Comparison of ENCODE assay signal across 1 cellular context in the genomic region with DNA sequence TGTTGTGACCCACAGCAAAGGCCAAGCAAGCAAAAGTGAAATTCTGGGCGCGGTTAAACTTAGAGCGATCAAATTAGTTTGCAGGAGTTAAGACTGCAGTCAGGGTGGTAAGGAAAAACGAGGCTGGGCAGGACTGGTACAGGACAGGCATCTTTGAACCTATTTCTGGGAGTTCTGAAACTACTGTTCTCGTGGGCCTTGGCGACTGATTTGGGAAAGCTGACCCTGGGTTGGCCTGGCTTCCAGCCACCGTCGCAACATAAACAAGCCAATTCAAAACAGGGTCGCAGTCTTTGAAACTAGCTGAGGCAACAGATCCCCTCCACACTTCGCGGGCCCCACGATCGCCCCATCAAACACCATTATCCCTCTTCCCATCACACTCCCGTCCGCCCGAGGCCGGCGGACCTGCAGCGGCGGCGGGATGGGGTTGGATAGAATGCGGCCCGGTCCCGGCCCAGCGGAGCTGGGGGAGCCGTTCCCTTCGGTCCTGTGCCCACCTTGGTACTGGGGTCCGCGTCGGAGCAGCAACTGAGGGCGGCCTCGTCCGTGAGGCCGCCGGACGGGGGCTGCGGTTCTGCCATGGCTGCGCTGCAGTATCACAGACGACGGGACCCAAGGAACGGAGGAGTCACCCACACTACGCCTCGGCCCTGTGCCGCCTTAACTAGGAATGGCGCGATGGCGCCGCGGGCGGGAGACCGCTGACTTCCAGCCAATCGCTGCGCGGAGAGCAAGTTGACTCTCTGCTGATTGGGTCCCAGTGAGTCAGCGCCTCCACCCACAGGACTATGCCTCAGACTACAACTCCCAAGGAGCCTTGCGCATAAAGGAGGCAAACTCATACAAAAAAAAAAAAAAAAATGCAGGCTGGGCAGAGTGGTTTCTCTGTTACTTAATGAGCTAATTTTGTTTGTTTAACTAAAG.
TF ChIP-seq lines count a peak whose summit lies in the region.

A gene (minus strand): TSS at position 675 of the 927 bp plus-strand sequence. CDS start 91 bp downstream, at position 584.

TF ChIP-seq in HEK293, 187 proteins besides CTCF, POLR2A, EP300 and RAD21 (continued from another document and continues in another):
- TF ChIP-seq, protein P1, sequence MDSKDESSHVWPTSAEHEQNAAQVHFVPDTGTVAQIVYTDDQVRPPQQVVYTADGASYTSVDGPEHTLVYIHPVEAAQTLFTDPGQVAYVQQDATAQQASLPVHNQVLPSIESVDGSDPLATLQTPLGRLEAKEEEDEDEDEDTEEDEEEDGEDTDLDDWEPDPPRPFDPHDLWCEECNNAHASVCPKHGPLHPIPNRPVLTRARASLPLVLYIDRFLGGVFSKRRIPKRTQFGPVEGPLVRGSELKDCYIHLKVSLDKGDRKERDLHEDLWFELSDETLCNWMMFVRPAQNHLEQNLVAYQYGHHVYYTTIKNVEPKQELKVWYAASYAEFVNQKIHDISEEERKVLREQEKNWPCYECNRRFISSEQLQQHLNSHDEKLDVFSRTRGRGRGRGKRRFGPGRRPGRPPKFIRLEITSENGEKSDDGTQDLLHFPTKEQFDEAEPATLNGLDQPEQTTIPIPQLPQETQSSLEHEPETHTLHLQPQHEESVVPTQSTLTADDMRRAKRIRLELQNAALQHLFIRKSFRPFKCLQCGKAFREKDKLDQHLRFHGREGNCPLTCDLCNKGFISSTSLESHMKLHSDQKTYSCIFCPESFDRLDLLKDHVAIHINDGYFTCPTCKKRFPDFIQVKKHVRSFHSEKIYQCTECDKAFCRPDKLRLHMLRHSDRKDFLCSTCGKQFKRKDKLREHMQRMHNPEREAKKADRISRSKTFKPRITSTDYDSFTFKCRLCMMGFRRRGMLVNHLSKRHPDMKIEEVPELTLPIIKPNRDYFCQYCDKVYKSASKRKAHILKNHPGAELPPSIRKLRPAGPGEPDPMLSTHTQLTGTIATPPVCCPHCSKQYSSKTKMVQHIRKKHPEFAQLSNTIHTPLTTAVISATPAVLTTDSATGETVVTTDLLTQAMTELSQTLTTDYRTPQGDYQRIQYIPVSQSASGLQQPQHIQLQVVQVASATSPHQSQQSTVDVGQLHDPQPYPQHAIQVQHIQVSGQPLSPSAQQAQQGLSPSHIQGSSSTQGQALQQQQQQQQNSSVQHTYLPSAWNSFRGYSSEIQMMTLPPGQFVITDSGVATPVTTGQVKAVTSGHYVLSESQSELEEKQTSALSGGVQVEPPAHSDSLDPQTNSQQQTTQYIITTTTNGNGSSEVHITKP (tag by site-specific recombination; IDR thresholded peaks at IDR 0.05): peak; percentile 7; the same call in 1 of the 2 replicates
- no peak for TF ChIP-seq ZNF837 (tag by site-specific recombination; IDR thresholded peaks at IDR 0.05)
- TF ChIP-seq ZXDB (tag by site-specific recombination; IDR thresholded peaks at IDR 0.05): peak; percentile 44; the same call in 1 of the 2 replicates
- TF ChIP-seq ZNF391 (tag by site-specific recombination; IDR thresholded peaks at IDR 0.05; ENCODE audit: borderline replicate concordance, low read depth): 0 out of 2 replicates have a peak, but pooled peaks have one; percentile 55
- no peak for TF ChIP-seq ZNF223 (tag by site-specific recombination; IDR thresholded peaks at IDR 0.05)
- 0 out of 2 replicates have a peak, but pooled peaks have one; percentile 18 for TF ChIP-seq ZBTB21 (tag by site-specific recombination; IDR thresholded peaks at IDR 0.05)
- TF ChIP-seq, protein P2, sequence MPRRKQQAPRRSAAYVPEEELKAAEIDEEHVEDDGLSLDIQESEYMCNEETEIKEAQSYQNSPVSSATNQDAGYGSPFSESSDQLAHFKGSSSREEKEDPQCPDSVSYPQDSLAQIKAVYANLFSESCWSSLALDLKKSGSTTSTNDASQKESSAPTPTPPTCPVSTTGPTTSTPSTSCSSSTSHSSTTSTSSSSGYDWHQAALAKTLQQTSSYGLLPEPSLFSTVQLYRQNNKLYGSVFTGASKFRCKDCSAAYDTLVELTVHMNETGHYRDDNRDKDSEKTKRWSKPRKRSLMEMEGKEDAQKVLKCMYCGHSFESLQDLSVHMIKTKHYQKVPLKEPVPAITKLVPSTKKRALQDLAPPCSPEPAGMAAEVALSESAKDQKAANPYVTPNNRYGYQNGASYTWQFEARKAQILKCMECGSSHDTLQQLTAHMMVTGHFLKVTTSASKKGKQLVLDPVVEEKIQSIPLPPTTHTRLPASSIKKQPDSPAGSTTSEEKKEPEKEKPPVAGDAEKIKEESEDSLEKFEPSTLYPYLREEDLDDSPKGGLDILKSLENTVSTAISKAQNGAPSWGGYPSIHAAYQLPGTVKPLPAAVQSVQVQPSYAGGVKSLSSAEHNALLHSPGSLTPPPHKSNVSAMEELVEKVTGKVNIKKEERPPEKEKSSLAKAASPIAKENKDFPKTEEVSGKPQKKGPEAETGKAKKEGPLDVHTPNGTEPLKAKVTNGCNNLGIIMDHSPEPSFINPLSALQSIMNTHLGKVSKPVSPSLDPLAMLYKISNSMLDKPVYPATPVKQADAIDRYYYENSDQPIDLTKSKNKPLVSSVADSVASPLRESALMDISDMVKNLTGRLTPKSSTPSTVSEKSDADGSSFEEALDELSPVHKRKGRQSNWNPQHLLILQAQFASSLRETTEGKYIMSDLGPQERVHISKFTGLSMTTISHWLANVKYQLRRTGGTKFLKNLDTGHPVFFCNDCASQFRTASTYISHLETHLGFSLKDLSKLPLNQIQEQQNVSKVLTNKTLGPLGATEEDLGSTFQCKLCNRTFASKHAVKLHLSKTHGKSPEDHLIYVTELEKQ (tag by site-specific recombination; IDR thresholded peaks at IDR 0.05; ENCODE audit: borderline replicate concordance): peak; percentile 46; the same call in 1 of the 2 replicates
- TF ChIP-seq, protein P3, sequence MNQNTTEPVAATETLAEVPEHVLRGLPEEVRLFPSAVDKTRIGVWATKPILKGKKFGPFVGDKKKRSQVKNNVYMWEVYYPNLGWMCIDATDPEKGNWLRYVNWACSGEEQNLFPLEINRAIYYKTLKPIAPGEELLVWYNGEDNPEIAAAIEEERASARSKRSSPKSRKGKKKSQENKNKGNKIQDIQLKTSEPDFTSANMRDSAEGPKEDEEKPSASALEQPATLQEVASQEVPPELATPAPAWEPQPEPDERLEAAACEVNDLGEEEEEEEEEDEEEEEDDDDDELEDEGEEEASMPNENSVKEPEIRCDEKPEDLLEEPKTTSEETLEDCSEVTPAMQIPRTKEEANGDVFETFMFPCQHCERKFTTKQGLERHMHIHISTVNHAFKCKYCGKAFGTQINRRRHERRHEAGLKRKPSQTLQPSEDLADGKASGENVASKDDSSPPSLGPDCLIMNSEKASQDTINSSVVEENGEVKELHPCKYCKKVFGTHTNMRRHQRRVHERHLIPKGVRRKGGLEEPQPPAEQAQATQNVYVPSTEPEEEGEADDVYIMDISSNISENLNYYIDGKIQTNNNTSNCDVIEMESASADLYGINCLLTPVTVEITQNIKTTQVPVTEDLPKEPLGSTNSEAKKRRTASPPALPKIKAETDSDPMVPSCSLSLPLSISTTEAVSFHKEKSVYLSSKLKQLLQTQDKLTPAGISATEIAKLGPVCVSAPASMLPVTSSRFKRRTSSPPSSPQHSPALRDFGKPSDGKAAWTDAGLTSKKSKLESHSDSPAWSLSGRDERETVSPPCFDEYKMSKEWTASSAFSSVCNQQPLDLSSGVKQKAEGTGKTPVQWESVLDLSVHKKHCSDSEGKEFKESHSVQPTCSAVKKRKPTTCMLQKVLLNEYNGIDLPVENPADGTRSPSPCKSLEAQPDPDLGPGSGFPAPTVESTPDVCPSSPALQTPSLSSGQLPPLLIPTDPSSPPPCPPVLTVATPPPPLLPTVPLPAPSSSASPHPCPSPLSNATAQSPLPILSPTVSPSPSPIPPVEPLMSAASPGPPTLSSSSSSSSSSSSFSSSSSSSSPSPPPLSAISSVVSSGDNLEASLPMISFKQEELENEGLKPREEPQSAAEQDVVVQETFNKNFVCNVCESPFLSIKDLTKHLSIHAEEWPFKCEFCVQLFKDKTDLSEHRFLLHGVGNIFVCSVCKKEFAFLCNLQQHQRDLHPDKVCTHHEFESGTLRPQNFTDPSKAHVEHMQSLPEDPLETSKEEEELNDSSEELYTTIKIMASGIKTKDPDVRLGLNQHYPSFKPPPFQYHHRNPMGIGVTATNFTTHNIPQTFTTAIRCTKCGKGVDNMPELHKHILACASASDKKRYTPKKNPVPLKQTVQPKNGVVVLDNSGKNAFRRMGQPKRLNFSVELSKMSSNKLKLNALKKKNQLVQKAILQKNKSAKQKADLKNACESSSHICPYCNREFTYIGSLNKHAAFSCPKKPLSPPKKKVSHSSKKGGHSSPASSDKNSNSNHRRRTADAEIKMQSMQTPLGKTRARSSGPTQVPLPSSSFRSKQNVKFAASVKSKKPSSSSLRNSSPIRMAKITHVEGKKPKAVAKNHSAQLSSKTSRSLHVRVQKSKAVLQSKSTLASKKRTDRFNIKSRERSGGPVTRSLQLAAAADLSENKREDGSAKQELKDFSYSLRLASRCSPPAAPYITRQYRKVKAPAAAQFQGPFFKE (tag by site-specific recombination; IDR thresholded peaks at IDR 0.05; ENCODE audit: borderline replicate concordance): peak; percentile 62; the same call in 1 of the 2 replicates
- no peak for TF ChIP-seq ZNF555 (tag by site-specific recombination; conservative IDR thresholded peaks at IDR 0.05)
- TF ChIP-seq EGR2 (tag by site-specific recombination; IDR thresholded peaks at IDR 0.05; ENCODE audit: low read depth): peak; percentile 94
- peak; percentile 49; the same call in 1 of the 2 replicates for TF ChIP-seq KLF1 (tag by site-specific recombination; IDR thresholded peaks at IDR 0.05)
- TF ChIP-seq, protein P4, sequence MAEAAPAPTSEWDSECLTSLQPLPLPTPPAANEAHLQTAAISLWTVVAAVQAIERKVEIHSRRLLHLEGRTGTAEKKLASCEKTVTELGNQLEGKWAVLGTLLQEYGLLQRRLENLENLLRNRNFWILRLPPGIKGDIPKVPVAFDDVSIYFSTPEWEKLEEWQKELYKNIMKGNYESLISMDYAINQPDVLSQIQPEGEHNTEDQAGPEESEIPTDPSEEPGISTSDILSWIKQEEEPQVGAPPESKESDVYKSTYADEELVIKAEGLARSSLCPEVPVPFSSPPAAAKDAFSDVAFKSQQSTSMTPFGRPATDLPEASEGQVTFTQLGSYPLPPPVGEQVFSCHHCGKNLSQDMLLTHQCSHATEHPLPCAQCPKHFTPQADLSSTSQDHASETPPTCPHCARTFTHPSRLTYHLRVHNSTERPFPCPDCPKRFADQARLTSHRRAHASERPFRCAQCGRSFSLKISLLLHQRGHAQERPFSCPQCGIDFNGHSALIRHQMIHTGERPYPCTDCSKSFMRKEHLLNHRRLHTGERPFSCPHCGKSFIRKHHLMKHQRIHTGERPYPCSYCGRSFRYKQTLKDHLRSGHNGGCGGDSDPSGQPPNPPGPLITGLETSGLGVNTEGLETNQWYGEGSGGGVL (tag by site-specific recombination; IDR thresholded peaks at IDR 0.05): no peak
- no peak for TF ChIP-seq ZNF16 (tag by site-specific recombination; IDR thresholded peaks at IDR 0.05; ENCODE audit: low read depth)
- TF ChIP-seq, protein P5, sequence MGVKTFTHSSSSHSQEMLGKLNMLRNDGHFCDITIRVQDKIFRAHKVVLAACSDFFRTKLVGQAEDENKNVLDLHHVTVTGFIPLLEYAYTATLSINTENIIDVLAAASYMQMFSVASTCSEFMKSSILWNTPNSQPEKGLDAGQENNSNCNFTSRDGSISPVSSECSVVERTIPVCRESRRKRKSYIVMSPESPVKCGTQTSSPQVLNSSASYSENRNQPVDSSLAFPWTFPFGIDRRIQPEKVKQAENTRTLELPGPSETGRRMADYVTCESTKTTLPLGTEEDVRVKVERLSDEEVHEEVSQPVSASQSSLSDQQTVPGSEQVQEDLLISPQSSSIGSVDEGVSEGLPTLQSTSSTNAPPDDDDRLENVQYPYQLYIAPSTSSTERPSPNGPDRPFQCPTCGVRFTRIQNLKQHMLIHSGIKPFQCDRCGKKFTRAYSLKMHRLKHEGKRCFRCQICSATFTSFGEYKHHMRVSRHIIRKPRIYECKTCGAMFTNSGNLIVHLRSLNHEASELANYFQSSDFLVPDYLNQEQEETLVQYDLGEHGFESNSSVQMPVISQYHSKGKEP (tag by site-specific recombination; IDR thresholded peaks at IDR 0.05): no peak
- TF ChIP-seq, protein P6, sequence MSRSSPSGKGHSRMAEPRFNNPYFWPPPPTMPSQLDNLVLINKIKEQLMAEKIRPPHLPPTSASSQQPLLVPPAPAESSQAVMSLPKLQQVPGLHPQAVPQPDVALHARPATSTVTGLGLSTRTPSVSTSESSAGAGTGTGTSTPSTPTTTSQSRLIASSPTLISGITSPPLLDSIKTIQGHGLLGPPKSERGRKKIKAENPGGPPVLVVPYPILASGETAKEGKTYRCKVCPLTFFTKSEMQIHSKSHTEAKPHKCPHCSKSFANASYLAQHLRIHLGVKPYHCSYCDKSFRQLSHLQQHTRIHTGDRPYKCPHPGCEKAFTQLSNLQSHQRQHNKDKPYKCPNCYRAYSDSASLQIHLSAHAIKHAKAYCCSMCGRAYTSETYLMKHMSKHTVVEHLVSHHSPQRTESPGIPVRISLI (tag by site-specific recombination; IDR thresholded peaks at IDR 0.05): peak; percentile 95
- TF ChIP-seq ZNF792 (tag by site-specific recombination; IDR thresholded peaks at IDR 0.05): no peak; the same call in 1 of the 2 replicates
- no peak for TF ChIP-seq ZNF311 (tag by site-specific recombination; IDR thresholded peaks at IDR 0.05; ENCODE audit: borderline replicate concordance)
- peak; percentile 96 for TF ChIP-seq ZFHX2 (tag by site-specific recombination; conservative IDR thresholded peaks at IDR 0.05)
- no peak for TF ChIP-seq ZNF174 (tag by site-specific recombination; IDR thresholded peaks at IDR 0.05)
- no peak for TF ChIP-seq GLI4 (tag by site-specific recombination; IDR thresholded peaks at IDR 0.05)
- 0 out of 2 replicates have a peak, but pooled peaks have one; percentile 28 for TF ChIP-seq KLF7 (tag by site-specific recombination; IDR thresholded peaks at IDR 0.05; ENCODE audit: borderline replicate concordance)
- TF ChIP-seq ZNF514 (tag by site-specific recombination; IDR thresholded peaks at IDR 0.05): no peak
- no peak for TF ChIP-seq ZNF48 (tag by site-specific recombination; IDR thresholded peaks at IDR 0.05)
- TF ChIP-seq, protein P7, sequence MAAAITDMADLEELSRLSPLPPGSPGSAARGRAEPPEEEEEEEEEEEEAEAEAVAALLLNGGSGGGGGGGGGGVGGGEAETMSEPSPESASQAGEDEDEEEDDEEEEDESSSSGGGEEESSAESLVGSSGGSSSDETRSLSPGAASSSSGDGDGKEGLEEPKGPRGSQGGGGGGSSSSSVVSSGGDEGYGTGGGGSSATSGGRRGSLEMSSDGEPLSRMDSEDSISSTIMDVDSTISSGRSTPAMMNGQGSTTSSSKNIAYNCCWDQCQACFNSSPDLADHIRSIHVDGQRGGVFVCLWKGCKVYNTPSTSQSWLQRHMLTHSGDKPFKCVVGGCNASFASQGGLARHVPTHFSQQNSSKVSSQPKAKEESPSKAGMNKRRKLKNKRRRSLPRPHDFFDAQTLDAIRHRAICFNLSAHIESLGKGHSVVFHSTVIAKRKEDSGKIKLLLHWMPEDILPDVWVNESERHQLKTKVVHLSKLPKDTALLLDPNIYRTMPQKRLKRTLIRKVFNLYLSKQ (tag by site-specific recombination; IDR thresholded peaks at IDR 0.05; ENCODE audit: borderline replicate concordance): no peak
- TF ChIP-seq ZNF677 (tag by site-specific recombination; IDR thresholded peaks at IDR 0.05): no peak
- no peak for TF ChIP-seq ZNF701 (tag by site-specific recombination; IDR thresholded peaks at IDR 0.05)
- no peak for TF ChIP-seq ZNF184 (tag by site-specific recombination; IDR thresholded peaks at IDR 0.05)
- no peak for TF ChIP-seq KLF10 (tag by site-specific recombination; IDR thresholded peaks at IDR 0.05)
- TF ChIP-seq ZNF121 (tag by site-specific recombination; IDR thresholded peaks at IDR 0.05): no peak
- TF ChIP-seq HOXC10 (CRISPR knock-in tag; IDR thresholded peaks at IDR 0.05): no peak
